Comparison of ENCODE assay signal across 14 cellular contexts in genomic region chr3:126957776-126958637, GRCh38.
"Had no signal": no experiment of that assay in that cellular context is flagged by ENCODE, and none has a peak within 500 bp of the region (broad histone marks: within the 10 kb centered on the region; RNA-seq: fewer than 3 reads in every experiment).

No MANE protein-coding gene starts in this region.

- H3K27ac ChIP-seq: coronary artery, parathyroid adenoma, testis had no signal

- DNase-seq: activated naive CD8-positive, alpha-beta T cell treated with anti-CD3 and anti-CD28 coated beads, Interleukin-2, amount 50 U/mL, for 24 hours; activated T-cell treated with anti-CD3 and anti-CD28 coated beads, Interleukin-2, amount 50 U/mL, for 72 hours; caudate nucleus; effector CD4-positive, alpha-beta T cell; kidney glomerular epithelial cell; retina; SHP77 treated with DMSO at 0.1 percent for 48 hours; stimulated activated naive CD8-positive, alpha-beta T cell treated with anti-CD3 and anti-CD28 coated beads, Interleukin-15, Interleukin-2, amounts not matched to agents 100 U/mL and 50 U/mL, for 24 hours; testis had no signal

- H2AFZ ChIP-seq: parathyroid adenoma had no signal

- H3K79me2 ChIP-seq: parathyroid adenoma had no signal

- ATAC-seq: activated CD4-positive, CD25-positive, alpha-beta regulatory T cell treated with anti-CD3 and anti-CD28 coated beads, Interleukin-2, amount 50 U/mL, for 24 hours; activated naive CD8-positive, alpha-beta T cell treated with anti-CD3 and anti-CD28 coated beads, Interleukin-2, amount 50 U/mL, for 24 hours; activated T-cell treated with anti-CD3 and anti-CD28 coated beads, Interleukin-2, amount 50 U/mL, for 72 hours; stimulated activated naive CD8-positive, alpha-beta T cell treated with anti-CD3 and anti-CD28 coated beads, Interleukin-15, Interleukin-2, amounts not matched to agents 100 U/mL and 50 U/mL, for 24 hours had no signal

- H3K27me3 ChIP-seq: testis had no signal

- H3K4me1 Mint-ChIP-seq: activated naive CD8-positive, alpha-beta T cell treated with anti-CD3 and anti-CD28 coated beads, Interleukin-2, amount 50 U/mL, for 24 hours had no signal

- H3K4me3 ChIP-seq: coronary artery, testis had no signal

- H3K9me3 Mint-ChIP-seq: activated naive CD8-positive, alpha-beta T cell treated with anti-CD3 and anti-CD28 coated beads, Interleukin-2, amount 50 U/mL, for 24 hours; activated T-cell treated with anti-CD3 and anti-CD28 coated beads, Interleukin-2, amount 50 U/mL, for 72 hours; neural crest cell; T-helper 1 cell treated with Interleukin-12 subunit alpha and Interleukin-12 subunit beta and Interleukin-4 antibody, amounts not matched to agents 30 μg/mL and 1 μg/mL, for 36 hours had no signal

- H3K9me3 ChIP-seq: testis had no signal

- H3K27ac Mint-ChIP-seq: activated naive CD8-positive, alpha-beta T cell treated with anti-CD3 and anti-CD28 coated beads, Interleukin-2, amount 50 U/mL, for 24 hours; activated T-cell treated with anti-CD3 and anti-CD28 coated beads, Interleukin-2, amount 50 U/mL, for 72 hours had no signal

- H3K27me3 Mint-ChIP-seq: activated naive CD8-positive, alpha-beta T cell treated with anti-CD3 and anti-CD28 coated beads, Interleukin-2, amount 50 U/mL, for 24 hours had no signal

- H3K4me3 Mint-ChIP-seq: activated naive CD8-positive, alpha-beta T cell treated with anti-CD3 and anti-CD28 coated beads, Interleukin-2, amount 50 U/mL, for 24 hours; activated T-cell treated with anti-CD3 and anti-CD28 coated beads, Interleukin-2, amount 50 U/mL, for 72 hours; neural crest cell; T-helper 1 cell treated with Interleukin-12 subunit alpha and Interleukin-12 subunit beta and Interleukin-4 antibody, amounts not matched to agents 30 μg/mL and 1 μg/mL, for 36 hours had no signal
